9 cellular contexts compared by ENCODE assay signal in the genomic region with DNA sequence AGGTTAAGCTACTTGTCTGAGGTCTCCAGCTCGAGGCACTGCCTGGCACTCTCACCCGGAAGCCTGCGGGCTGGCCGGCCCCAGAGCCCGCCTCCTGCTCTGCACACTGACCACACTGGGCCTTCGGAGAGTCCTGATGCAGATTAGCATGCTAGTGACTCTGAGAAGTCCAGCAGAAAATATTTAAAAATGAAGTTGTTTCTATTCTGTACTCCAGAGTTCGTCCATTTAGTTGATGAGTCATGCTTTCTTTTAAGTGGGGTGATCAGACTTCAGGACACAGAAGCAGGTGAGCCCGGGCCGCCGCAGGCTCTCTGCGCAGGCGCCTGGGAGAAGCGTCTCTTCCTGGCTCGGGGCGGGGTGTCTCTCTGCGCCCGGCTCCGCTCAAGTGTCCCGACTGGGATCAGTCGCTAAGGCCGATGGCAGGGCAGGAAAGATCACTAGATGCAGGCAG. TPM values are rescaled to one million over a fixed set of nuclear protein-coding genes. Genes with fewer than 3 reads are reported as not detected.
DNase-seq lines count a peak whose midpoint lies in the region; ATAC-seq and TF ChIP-seq lines count a peak whose summit lies in the region.
"Had no signal": no experiment of that assay in that cellular context is flagged by ENCODE, and none has a peak within 500 bp of the region (broad histone marks: within the 10 kb centered on the region; RNA-seq: fewer than 3 reads in every experiment).

No MANE protein-coding gene starts in this region.

- DNase-seq in activated T-cell treated with anti-CD3 and anti-CD28 coated beads for 1 hour (ENCODE audit: low read depth) (peak; percentile 9), posterior vena cava (ENCODE audit: low spot score) (peak; percentile 87)
- no peak for DNase-seq in activated T-cell treated with anti-CD3 and anti-CD28 coated beads, Interleukin-2, amount 50 U/mL, for 1 hour
- DNase-seq in activated CD8-positive, alpha-beta T cell treated with anti-CD3 and anti-CD28 coated beads, Interleukin-2, amount 10 ng/mL, durations not matched to agents 7 days and 5 days = peak; percentile 56

- CTCF ChIA-PET in activated CD8-positive, alpha-beta T cell treated with anti-CD3 and anti-CD28 coated beads, Interleukin-2, amount 10 ng/mL, durations not matched to agents 7 days and 5 days (lab: Charles Lee) = no interaction called here

- H3K36me3 ChIP-seq in gastroesophageal sphincter = no peaks in the 10 kb centered on the region

- no peak for TF ChIP-seq POLR2A in gastroesophageal sphincter (IDR thresholded peaks at IDR 0.05)

- H3K9me3 Mint-ChIP-seq in activated CD8-positive, alpha-beta T cell treated with anti-CD3 and anti-CD28 coated beads, Interleukin-2, amount 10 ng/mL, durations not matched to agents 7 days and 5 days (ENCODE audit: insufficient read depth) = no peaks in the 10 kb centered on the region

- TF ChIP-seq EP300 in gastroesophageal sphincter (IDR thresholded peaks at IDR 0.05) = no peak

- peaks cover 5% of the 10 kb centered on the region for H3K27me3 Mint-ChIP-seq in activated CD8-positive, alpha-beta T cell treated with anti-CD3 and anti-CD28 coated beads, Interleukin-2, amount 10 ng/mL, durations not matched to agents 7 days and 5 days (ENCODE audit: low read depth)

- H3K27ac Mint-ChIP-seq in activated CD8-positive, alpha-beta T cell treated with anti-CD3 and anti-CD28 coated beads, Interleukin-2, amount 10 ng/mL, durations not matched to agents 7 days and 5 days = no peak overlapping the region

- H3K4me1 ChIP-seq in gastroesophageal sphincter = peaks cover 0 to 37% (median 16%) of the 10 kb centered on the region in 3 donors
- H3K4me1 ChIP-seq: psoas muscle had no signal

- H3K4me3 Mint-ChIP-seq in activated CD8-positive, alpha-beta T cell treated with anti-CD3 and anti-CD28 coated beads, Interleukin-2, amount 10 ng/mL, durations not matched to agents 7 days and 5 days = peak overlapping the region; percentile 43

- H3K4me3 ChIP-seq in gastroesophageal sphincter = peak overlapping the region in 1 of 2 donors; percentile 16
- H3K4me3 ChIP-seq: psoas muscle had no signal

- POLR2A ChIA-PET in activated CD8-positive, alpha-beta T cell treated with anti-CD3 and anti-CD28 coated beads, Interleukin-2, amount 10 ng/mL, durations not matched to agents 7 days and 5 days (lab: Charles Lee) = no interaction called here

- H3K27ac ChIP-seq in gastroesophageal sphincter = peak overlapping the region in 3 of 4 donors; percentile 41 to 59 (median 50)
- H3K27ac ChIP-seq: psoas muscle had no signal

- H3K36me3 Mint-ChIP-seq in activated CD8-positive, alpha-beta T cell treated with anti-CD3 and anti-CD28 coated beads, Interleukin-2, amount 10 ng/mL, durations not matched to agents 7 days and 5 days (ENCODE audit: low read depth) = no peaks in the 10 kb centered on the region

- H3K9me3 ChIP-seq in gastroesophageal sphincter = no peaks in the 10 kb centered on the region
- H3K9me3 ChIP-seq: psoas muscle had no signal

- intact Hi-C loops in posterior vena cava (cut with DNase I) = no loop called here

- ATAC-seq in activated CD8-positive, alpha-beta T cell treated with anti-CD3 and anti-CD28 coated beads, Interleukin-2, amount 10 ng/mL, durations not matched to agents 7 days and 5 days = peak; percentile 58
- ATAC-seq in gastroesophageal sphincter = peak; percentile 54
- no peak for ATAC-seq in HG03378 (IDR thresholded peaks at IDR 0.05; ENCODE audit: unreplicated experiment)
- ATAC-seq in GM21786 (IDR thresholded peaks at IDR 0.05; ENCODE audit: unreplicated experiment) = no peak
- no peak for ATAC-seq in HG02970 (IDR thresholded peaks at IDR 0.05; ENCODE audit: low FRiP score, unreplicated experiment)

- no peaks in the 10 kb centered on the region for H3K27me3 ChIP-seq in gastroesophageal sphincter

- WGBS in gastroesophageal sphincter (ENCODE audit: low coverage in 1 of 2), 2 donors = 21% methylated on average over 19 of the region's 21 CpGs; no CpG with 5 or more reads in 1 of the 2 donors

- H3K4me1 Mint-ChIP-seq in activated CD8-positive, alpha-beta T cell treated with anti-CD3 and anti-CD28 coated beads, Interleukin-2, amount 10 ng/mL, durations not matched to agents 7 days and 5 days (ENCODE audit: low read depth) = peaks cover 11% of the 10 kb centered on the region

- no peak for TF ChIP-seq CTCF in gastroesophageal sphincter (IDR thresholded peaks at IDR 0.05)

RNA-seq across cellular contexts. Expression of a gene that starts 32.5 kb away (rescaled TPM):
- not detected for total RNA-seq in activated CD8-positive, alpha-beta T cell treated with anti-CD3 and anti-CD28 coated beads, Interleukin-2, amount 10 ng/mL, durations not matched to agents 7 days and 5 days
- total RNA-seq in gastroesophageal sphincter (not detected), posterior vena cava (not detected)

Comparison
In these comparisons a context has a peak if more than half of its experiments do, and no peak if none do; other contexts are left out.
1. ATAC-seq: peak in activated CD8-positive, alpha-beta T cell treated with anti-CD3 and anti-CD28 coated beads, Interleukin-2, amount 10 ng/mL, durations not matched to agents 7 days and 5 days (single experiment) and gastroesophageal sphincter (single experiment); none in HG03378 (single experiment), GM21786 (single experiment) and HG02970 (single experiment).